In genomic region chr2:169480079-169480465, GRCh38 we compare ENCODE assay signal across 8 cellular contexts. TPM values are rescaled to one million over a fixed set of nuclear protein-coding genes. Genes with fewer than 3 reads are reported as not detected.
DNase-seq lines count a peak whose midpoint lies in the region; ATAC-seq, FAIRE-seq and TF ChIP-seq lines count a peak whose summit lies in the region.

No MANE protein-coding gene starts in this region.

- H3K79me2 ChIP-seq in HepG2 (ENCODE audit: insufficient read depth, low read length), result no peaks in the 10 kb centered on the region

- no peaks in the 10 kb centered on the region for H3K27me3 ChIP-seq in heart right ventricle
- no peaks in the 10 kb centered on the region for H3K27me3 ChIP-seq in adipocyte (replicated peaks; ENCODE audit: control insufficient read depth, insufficient read depth, low read length)
- no peaks in the 10 kb centered on the region; a peak in 1 of 5 replicates for H3K27me3 ChIP-seq in HepG2 (ENCODE audit: control insufficient read depth in 1 of 2, insufficient read depth in 2 of 2, low read length in 2 of 2)
- no peaks in the 10 kb centered on the region for H3K27me3 ChIP-seq in uterus

- H3K4me1 ChIP-seq in heart right ventricle, result peaks cover 0 to 21% (median 9%) of the 10 kb centered on the region in 9 donors
- H3K4me1 ChIP-seq in adipocyte (ENCODE audit: control insufficient read depth, insufficient read depth, low read length), result peaks cover 13% of the 10 kb centered on the region
- H3K4me1 ChIP-seq in HepG2 (ENCODE audit: insufficient read depth, low read length), result peaks cover 61% of the 10 kb centered on the region
- H3K4me1 ChIP-seq in uterus, result no peaks in the 10 kb centered on the region

- POLR2A ChIA-PET in HepG2 (lab: Yijun Ruan, JAX), result interaction anchor here (1.3 to 1.8 kb wide), 7 partner anchors 8 to 1235 kb away, joined by 3 to 7 read pairs (median 5); partner anchors contain the start of genes FASTKD1 and SP5

- peak overlapping the region; percentile 73 for H2AFZ ChIP-seq in HepG2 (ENCODE audit: low read length)

- no peak for TF ChIP-seq EP300 in HepG2 (IDR thresholded peaks at IDR 0.05; ENCODE audit: low read depth in 2 of 2, low read length in 2 of 2)
- TF ChIP-seq EP300 in HepG2 (CRISPR knock-in tag; IDR thresholded peaks at IDR 0.05; ENCODE audit: borderline replicate concordance), result no peak

- no peak for FAIRE-seq in HepG2 (lab: Jason Lieb, UNC)

- no peaks in the 10 kb centered on the region for H4K20me1 ChIP-seq in HepG2 (ENCODE audit: insufficient read depth, low read length)

- CTCF ChIA-PET in HepG2 (lab: Yijun Ruan, JAX; ENCODE audit: low intra/inter-chr PET ratio, low total read pairs), result interaction anchor here (1.3 kb wide), 1 partner anchor 48 kb away, joined by 10 read pairs; no protein-coding TSS in a partner anchor

- H3K9me3 ChIP-seq in heart right ventricle (no peaks in the 10 kb centered on the region), adipocyte (ENCODE audit: control insufficient read depth, low read length) (no peaks in the 10 kb centered on the region), HepG2 (ENCODE audit: low read length) (no peaks in the 10 kb centered on the region), uterus (no peaks in the 10 kb centered on the region)

- H3K9ac ChIP-seq in adipocyte (ENCODE audit: low read length), result peak overlapping the region; percentile 95
- peak overlapping the region; percentile 70 for H3K9ac ChIP-seq in HepG2 (ENCODE audit: insufficient read depth, low read depth, low read length)

- H3K4me3 ChIP-seq in heart right ventricle (peak overlapping the region; percentile 59 to 92 (median 82)), adipocyte (ENCODE audit: low read length) (peak overlapping the region; percentile 97), HepG2 (replicated peaks in 1 of 3; ENCODE audit: insufficient read depth in 1 of 3, low read depth in 2 of 3, low read length in 3 of 3) (peak overlapping the region; percentile 62 to 85 (median 85)), uterus (peak overlapping the region; percentile 55 to 77)

- peak in 1 of 8 donors; percentile 2 for ATAC-seq in heart right ventricle
- ATAC-seq in left cardiac atrium, result no peak
- ATAC-seq in HepG2, result no peak
- no peak for ATAC-seq in HG02623 (IDR thresholded peaks at IDR 0.05; ENCODE audit: unreplicated experiment)

- H3K4me2 ChIP-seq in HepG2 (ENCODE audit: low read depth, low read length), result peak overlapping the region; percentile 94

- intact Hi-C loops in heart right ventricle (cut with DNase I), result no loop called here
- intact Hi-C loops in left cardiac atrium (cut with DNase I), result no loop called here
- intact Hi-C loops in HepG2 (cut with micrococcal nuclease; ENCODE audit: unreplicated experiment), result no loop called here
- intact Hi-C loops in uterus (cut with DNase I; ENCODE audit: low total_unique reads), result no loop called here

- TF ChIP-seq RAD21 in HepG2 (CRISPR knock-in tag; IDR thresholded peaks at IDR 0.05), result no peak

- in situ Hi-C loops in HepG2 (cut with HindIII; ENCODE audit: extremely low pct_ligation_motif_present, low pct_unique_long_range_greater_than_20kb), result no loop called here

- TF ChIP-seq POLR2A in HepG2 (IDR thresholded peaks at IDR 0.05; ENCODE audit: insufficient read depth in 1 of 2, low read depth in 2 of 2, low read length in 2 of 2), result no peak
- TF ChIP-seq POLR2A in uterus (IDR thresholded peaks at IDR 0.05), result no peak

- no peak for TF ChIP-seq CTCF in heart right ventricle (IDR thresholded peaks at IDR 0.05)
- no peak for TF ChIP-seq CTCF in HepG2 (CRISPR knock-in tag; IDR thresholded peaks at IDR 0.05)
- no peak for TF ChIP-seq CTCF in uterus (IDR thresholded peaks at IDR 0.05)

- H3K36me3 ChIP-seq in heart right ventricle (peaks cover 0 to 35% (median 13%) of the 10 kb centered on the region in 9 donors), adipocyte (ENCODE audit: control insufficient read depth, insufficient read depth, low read length, severe bottlenecking) (peaks cover 28% of the 10 kb centered on the region), HepG2 (replicated peaks in 1 of 2; ENCODE audit: control insufficient read depth in 1 of 2, insufficient read depth in 2 of 2, low read length in 2 of 2) (peaks cover 0 to 5% of the 10 kb centered on the region in 2 experiments; a peak in 1 of 5 replicates), uterus (no peaks in the 10 kb centered on the region)

- WGBS in heart right ventricle, 2 donors, result 30 to 32% methylated on average over 9 of the region's 9 CpGs
- 70% methylated on average over 9 of the region's 9 CpGs for WGBS in HepG2 (ENCODE audit: low lambda C conversion rate)

- TSS peak; percentile 51 for BruUV-seq in HepG2 (replicated peaks; lab: Mats Ljungman, UMichigan)

- DNase-seq in heart right ventricle (no peak), left cardiac atrium (no peak), adipocyte (ENCODE audit: low read depth) (peak; percentile 42), HepG2 (ENCODE audit: low spot score) (no peak), uterus (no peak), Ammon's horn (ENCODE audit: low spot score) (no peak), AML-193 (lab: John Stamatoyannopoulos, UW) (no peak)

- peak overlapping the region in 8 of 10 donors; percentile 48 to 85 (median 72) for H3K27ac ChIP-seq in heart right ventricle
- no peak overlapping the region for H3K27ac ChIP-seq in HepG2 (ENCODE audit: extremely low read length, insufficient read depth, low read length)
- peak overlapping the region; percentile 79 to 86 for H3K27ac ChIP-seq in uterus

TF ChIP-seq in HepG2, 621 proteins besides CTCF, POLR2A, EP300 and RAD21 (continues in another document):
- peak; percentile 60 for TF ChIP-seq PRPF4 (IDR thresholded peaks at IDR 0.05; ENCODE audit: low read depth, low read length, poor library complexity, severe bottlenecking)

RNA-seq across cellular contexts. Expression of gene BBS5, which starts 0.8 kb away (rescaled TPM):
- total RNA-seq in heart right ventricle, result 10 to 100 TPM in 1 of 10 donors, 1 to 10 TPM in 9; 6.3 to 10.3 (median 9.0) TPM
- polyA plus RNA-seq in heart right ventricle, result 1 to 10 TPM; 4.7 to 5.9 TPM
- total RNA-seq in left cardiac atrium, result 1 to 10 TPM; 6.7 to 8.5 TPM
- 3.3 and 4.5 TPM in 2 replicates for total RNA-seq in HepG2 (2016; rRNA removed; fragmentation: Illumina TruSeq; extraction: Trizol)
- 0.71 and 0.88 TPM in 2 replicates for total RNA-seq in HepG2 (2016; cell fraction: cytosol; rRNA removed; fragmentation: Illumina TruSeq; extraction: Trizol; ENCODE audit: low read depth)
- 3.7 and 4.8 TPM in 2 replicates for total RNA-seq in HepG2 (2016; cell fraction: insoluble cytoplasmic fraction; rRNA removed; fragmentation: Illumina TruSeq; extraction: Trizol)
- 1.5 and 2.2 TPM in 2 replicates for total RNA-seq in HepG2 (2016; cell fraction: membrane; rRNA removed; fragmentation: Illumina TruSeq; extraction: Trizol)
- total RNA-seq in HepG2 (2016; cell fraction: nucleus; rRNA removed; fragmentation: Illumina TruSeq; extraction: Trizol), result 4.6 and 8.1 TPM in 2 replicates
- 1.7 and 1.8 TPM in 2 replicates for polyA plus RNA-seq in HepG2 (2011; rRNA removed)
- 1.4 and 2.0 TPM in 2 replicates for polyA plus RNA-seq in HepG2 (2011; cell fraction: cytosol; rRNA removed)
- polyA plus RNA-seq in HepG2 (2011; cell fraction: nucleus; rRNA removed), result 3.7 and 5.4 TPM in 2 replicates
- 2.6 and 2.8 TPM in 2 replicates for polyA plus RNA-seq in HepG2 (2012)
- polyA plus RNA-seq in HepG2 (2016; cell fraction: cytosol; fragmentation: Illumina TruSeq; extraction: Trizol; ENCODE audit: low read depth), result 0.44 and 0.62 TPM in 2 replicates
- polyA plus RNA-seq in HepG2 (2016; cell fraction: insoluble cytoplasmic fraction; fragmentation: Illumina TruSeq; extraction: Trizol; ENCODE audit: low read depth), result 3.4 and 4.2 TPM in 2 replicates
- 1.0 and 1.2 TPM in 2 replicates for polyA plus RNA-seq in HepG2 (2016; cell fraction: membrane; fragmentation: Illumina TruSeq; extraction: Trizol; ENCODE audit: low read depth)
- 12.1 and 12.6 TPM in 2 replicates for polyA plus RNA-seq in HepG2 (2016; cell fraction: nucleus; fragmentation: Illumina TruSeq; extraction: Trizol; ENCODE audit: insufficient read depth, low read depth)
- 1.4 TPM in 1 of 2 replicates, not detected in the other for polyA minus RNA-seq in HepG2 (2011; rRNA and poly(A)+ RNA removed; ENCODE audit: low replicate concordance)
- polyA minus RNA-seq in HepG2 (2011; cell fraction: cytosol; rRNA and poly(A)+ RNA removed), result 1.4 and 2.7 TPM in 2 replicates
- polyA minus RNA-seq in HepG2 (2011; cell fraction: nucleus; rRNA and poly(A)+ RNA removed), result 6.2 and 8.1 TPM in 2 replicates
- 10 to 100 TPM in 3 of 4 donors, 1 to 10 TPM in 1; 2.6 to 24.7 (median 19.7) TPM for total RNA-seq in uterus

RNA-seq across cellular contexts. Expression of gene KLHL41, which starts 29.4 kb away (rescaled TPM):
- total RNA-seq in heart right ventricle (100 to 1,000 TPM; 105 to 185 (median 132) TPM), left cardiac atrium (10 to 100 TPM; 92.0 to 95.9 TPM), HepG2 (2016; rRNA removed; fragmentation: Illumina TruSeq; extraction: Trizol) (0.27 and 0.31 TPM in 2 replicates), uterus (1 to 10 TPM in 2 of 4 donors, under 1 TPM in 1, not detected in 1; 0.77 to 4.4 (median 3.5) TPM)
- polyA plus RNA-seq in heart right ventricle (10 to 100 TPM; 32.5 to 37.7 TPM), HepG2 (2011; rRNA removed) (0.07 TPM in 1 of 2 replicates, not detected in the other)
- 0.91 and 0.97 TPM in 2 replicates for total RNA-seq in HepG2 (2016; cell fraction: cytosol; rRNA removed; fragmentation: Illumina TruSeq; extraction: Trizol; ENCODE audit: low read depth)
- total RNA-seq in HepG2 (2016; cell fraction: insoluble cytoplasmic fraction; rRNA removed; fragmentation: Illumina TruSeq; extraction: Trizol), result 0.12 and 0.35 TPM in 2 replicates
- 0.46 and 0.55 TPM in 2 replicates for total RNA-seq in HepG2 (2016; cell fraction: membrane; rRNA removed; fragmentation: Illumina TruSeq; extraction: Trizol)
- total RNA-seq in HepG2 (2016; cell fraction: nucleus; rRNA removed; fragmentation: Illumina TruSeq; extraction: Trizol), result 0.22 and 0.69 TPM in 2 replicates
- polyA plus RNA-seq in HepG2 (2011; cell fraction: cytosol; rRNA removed), result 0.01 and 0.03 TPM in 2 replicates
- polyA plus RNA-seq in HepG2 (2011; cell fraction: nucleus; rRNA removed), result 0.13 and 0.21 TPM in 2 replicates
- polyA plus RNA-seq in HepG2 (2012), result 0.09 and 0.16 TPM in 2 replicates
- polyA plus RNA-seq in HepG2 (2016; cell fraction: cytosol; fragmentation: Illumina TruSeq; extraction: Trizol; ENCODE audit: low read depth), result 0.11 TPM in 1 of 2 replicates, not detected in the other
- polyA plus RNA-seq in HepG2 (2016; cell fraction: insoluble cytoplasmic fraction; fragmentation: Illumina TruSeq; extraction: Trizol; ENCODE audit: low read depth), result 0.21 and 1.2 TPM in 2 replicates
- 0.07 and 0.10 TPM in 2 replicates for polyA plus RNA-seq in HepG2 (2016; cell fraction: membrane; fragmentation: Illumina TruSeq; extraction: Trizol; ENCODE audit: low read depth)
- polyA plus RNA-seq in HepG2 (2016; cell fraction: nucleus; fragmentation: Illumina TruSeq; extraction: Trizol; ENCODE audit: insufficient read depth, low read depth), result 1.3 and 1.4 TPM in 2 replicates
- not detected in 2 replicates for polyA minus RNA-seq in HepG2 (2011; rRNA and poly(A)+ RNA removed; ENCODE audit: low replicate concordance)
- not detected in 2 replicates for polyA minus RNA-seq in HepG2 (2011; cell fraction: cytosol; rRNA and poly(A)+ RNA removed)
- 0.26 TPM in 1 of 2 replicates, not detected in the other for polyA minus RNA-seq in HepG2 (2011; cell fraction: nucleus; rRNA and poly(A)+ RNA removed)

Comparison
In these comparisons a context has a peak if more than half of its experiments do, and no peak if none do; other contexts are left out.
1. RNA of gene KLHL41, which starts 29.4 kb away (total RNA-seq): 105 to 185 TPM in heart right ventricle and 92.0 to 95.9 TPM in left cardiac atrium; 0.77 to 4.4 TPM in uterus and 0.12 to 0.97 TPM in HepG2; every median in the first group is over 10 times any median in the second.
2. Peak in every context shown above with its lines, with median percentiles within 50 percentile points of each other: H3K4me3 ChIP-seq.